In the genomic region with DNA sequence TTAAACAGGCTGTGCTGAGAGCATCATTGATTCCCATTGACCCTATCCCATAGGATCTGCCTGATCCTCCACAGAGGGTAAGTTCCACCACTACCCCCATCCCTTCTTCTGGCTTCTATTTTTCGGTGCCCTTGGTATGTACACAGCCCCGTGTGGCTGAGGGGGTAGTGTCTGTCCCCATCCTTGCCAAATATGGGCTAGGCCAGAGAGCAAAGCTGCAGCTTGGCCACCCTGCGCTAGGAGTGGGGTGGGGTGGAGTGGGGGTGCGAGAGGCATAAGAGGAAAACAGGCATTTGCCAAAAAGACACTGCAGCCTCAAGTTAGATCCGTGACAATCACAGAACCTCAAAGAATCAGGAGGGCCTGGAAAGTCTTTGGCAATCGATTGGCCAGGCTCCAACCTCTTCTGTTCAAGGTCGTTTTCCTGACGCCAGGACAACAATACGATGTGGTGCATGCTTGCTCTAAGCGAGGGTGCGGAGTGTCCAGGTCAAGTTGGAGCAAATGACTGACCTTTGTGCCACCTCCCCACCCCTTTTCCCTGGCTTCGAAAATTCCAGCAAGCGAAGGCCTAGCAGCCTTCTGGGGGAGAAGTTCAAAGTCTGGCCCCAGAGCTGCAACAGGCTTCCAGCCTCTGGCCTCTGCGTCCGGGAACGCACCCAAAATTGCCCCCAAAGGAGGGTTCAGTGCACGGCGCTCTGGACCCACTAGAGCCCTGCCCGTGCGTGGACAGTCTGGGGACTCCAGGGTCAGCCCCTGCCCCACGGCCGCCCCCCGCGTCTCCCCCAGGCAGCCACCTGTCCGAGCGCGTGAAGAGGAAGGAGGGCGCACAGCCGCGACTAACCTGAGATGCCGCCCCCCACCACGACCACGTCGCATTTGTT, we compare ENCODE assay signal across 12 cellular contexts. TPM values are rescaled to one million over a fixed set of nuclear protein-coding genes. Genes with fewer than 3 reads are reported as not detected.
A peak's percentile ranks its signal among the peaks of the same experiment; 100 is the strongest.
DNase-seq lines count a peak whose midpoint lies in the region; ATAC-seq, FAIRE-seq and TF ChIP-seq lines count a peak whose summit lies in the region.
"Had no signal": no experiment of that assay in that cellular context is flagged by ENCODE, and none has a peak within 500 bp of the region (broad histone marks: within the 10 kb centered on the region; RNA-seq: fewer than 3 reads in every experiment).

No MANE protein-coding gene starts in this region.

- no peak for ATAC-seq in HG02623 (IDR thresholded peaks at IDR 0.05; ENCODE audit: unreplicated experiment)

- H3K27ac ChIP-seq in caudate nucleus (ENCODE audit: low read depth, low read length) (peak overlapping the region; percentile 87), kidney (ENCODE audit: low read depth in 2 of 2, low read length in 2 of 2) (peak overlapping the region; percentile 57 to 65), PC-9 (no peak overlapping the region)
- H3K27ac ChIP-seq: KMS-11 had no signal

- POLR2A ChIA-PET in PC-9 (lab: Charles Lee; ENCODE audit: unreplicated experiment): no interaction called here

- CTCF ChIA-PET in PC-9 (lab: Charles Lee): no interaction called here

- H3K4me2 ChIP-seq in PC-9: no peak overlapping the region
- H3K4me2 ChIP-seq: KMS-11 had no signal

- no TSS peak for BruUV-seq in PC-9 (replicated peaks; lab: Mats Ljungman, UMichigan)

- H4K20me1 ChIP-seq in PC-9 (ENCODE audit: insufficient read depth): no peaks in the 10 kb centered on the region

- peak; percentile 4 for DNase-seq in ELF-1 (ENCODE audit: low read depth, low spot score)
- DNase-seq in caudate nucleus (lab: John Stamatoyannopoulos, UW): peak in 1 of 61 donors; percentile 0
- no peak for DNase-seq in kidney
- no peak for DNase-seq in retinal pigment epithelial cell (ENCODE audit: low read depth)
- DNase-seq in stimulated activated CD8-positive, alpha-beta memory T cell treated with anti-CD3 and anti-CD28 coated beads, Interleukin-4, amount 100 ng/mL, for 48 hours: no peak
- no peak for DNase-seq in PC-9
- no peak for DNase-seq in NCI-H2107 treated with DMSO at 0.1 percent for 48 hours (lab: John Stamatoyannopoulos, UW; ENCODE audit: unreplicated experiment)
- DNase-seq: NCI-H446 treated with DMSO at 0.1 percent for 48 hours had no signal

- intact Hi-C loops in kidney (cut with DNase I): no loop called here
- intact Hi-C loops in PC-9 (cut with micrococcal nuclease; ENCODE audit: unreplicated experiment): no loop called here

- H3K4me3 ChIP-seq in kidney (ENCODE audit: low read length in 2 of 2) (peak overlapping the region; percentile 58 to 62), retinal pigment epithelial cell (ENCODE audit: low read length) (peak overlapping the region; percentile 29), PC-9 (no peak overlapping the region)

- TF ChIP-seq CTCF in kidney (IDR thresholded peaks at IDR 0.05; ENCODE audit: borderline replicate concordance, extremely low read depth, insufficient read depth): no peak
- no peak for TF ChIP-seq CTCF in retinal pigment epithelial cell (conservative IDR thresholded peaks at IDR 0.05; ENCODE audit: low read depth, low read length)
- TF ChIP-seq CTCF in PC-9 (conservative IDR thresholded peaks at IDR 0.05): no peak

- H3K36me3 ChIP-seq in kidney (ENCODE audit: control insufficient read depth in 1 of 2, insufficient read depth in 2 of 2, low read length in 2 of 2) (no peaks in the 10 kb centered on the region), PC-9 (ENCODE audit: low read depth) (no peaks in the 10 kb centered on the region)

- no peaks in the 10 kb centered on the region for H3K4me1 ChIP-seq in kidney (ENCODE audit: control insufficient read depth in 1 of 2, insufficient read depth in 1 of 2, low read depth in 1 of 2, low read length in 2 of 2)
- H3K4me1 ChIP-seq in PC-9 (replicated peaks; ENCODE audit: insufficient read depth): no peaks in the 10 kb centered on the region

- H3K27me3 ChIP-seq in PC-9 (ENCODE audit: insufficient read depth, low read depth): no peaks in the 10 kb centered on the region

- H3K79me2 ChIP-seq in PC-9 (ENCODE audit: low read depth): no peaks in the 10 kb centered on the region

- H2AFZ ChIP-seq in PC-9: no peak overlapping the region

- no peak for FAIRE-seq in kidney (lab: Jason Lieb, UNC)

- H3F3A ChIP-seq in PC-9 (ENCODE audit: insufficient read depth, low read depth): no peaks in the 10 kb centered on the region

- H3K9me2 ChIP-seq in PC-9 (ENCODE audit: insufficient read depth): no peaks in the 10 kb centered on the region

- H3K9me3 ChIP-seq in kidney (ENCODE audit: control insufficient read depth in 1 of 2, low read length in 2 of 2): no peaks in the 10 kb centered on the region
- H3K9me3 ChIP-seq in PC-9 (ENCODE audit: insufficient read depth, low read depth): no peaks in the 10 kb centered on the region

- H3K9ac ChIP-seq in kidney (ENCODE audit: low read length in 2 of 2): no peak overlapping the region
- H3K9ac ChIP-seq: KMS-11 had no signal

RNA-seq across cellular contexts. Expression of a gene that starts 0.6 kb away (rescaled TPM):
- total RNA-seq in kidney: 58.5 TPM
- 91.8 TPM for polyA plus RNA-seq in kidney (ENCODE audit: insufficient read depth, low read depth, low replicate concordance)
- total RNA-seq in PC-9 (2021): 0.55 and 0.74 TPM in 2 replicates
- total RNA-seq: activated CD8-positive, alpha-beta memory T cell treated with anti-CD3 and anti-CD28 coated beads for 36 hours; pulmonary artery endothelial cell had no signal

Comparison
In these comparisons a context has a peak if more than half of its experiments do, and no peak if none do; other contexts are left out.
1. RNA of a gene that starts 0.6 kb away (total RNA-seq): 58.5 TPM in kidney (single experiment); 0.55 to 0.74 TPM in PC-9; every median in the first group is over 10 times any median in the second.